Comparison of ENCODE assay signal across 23 cellular contexts in genomic region chr10:21061184-21061583, GRCh38.
"Had no signal": no experiment of that assay in that cellular context is flagged by ENCODE, and none has a peak within 500 bp of the region (broad histone marks: within the 10 kb centered on the region; RNA-seq: fewer than 3 reads in every experiment).

No MANE protein-coding gene starts in this region.

- H3K4me3 ChIP-seq: left lung, lower lobe of right lung, right atrium auricular region, skin epidermis, spleen, suprapubic skin, thoracic aorta, tibial artery, upper lobe of right lung had no signal

- H3K4me1 ChIP-seq: left lung, lower lobe of right lung, right atrium auricular region, spleen, suprapubic skin, tibial artery, upper lobe of right lung had no signal

- FAIRE-seq: urothelium cell line had no signal

- H3K36me3 ChIP-seq: left lung, lower lobe of right lung, right atrium auricular region, spleen, suprapubic skin, thoracic aorta, tibial artery, upper lobe of right lung had no signal

- H3K27ac ChIP-seq: left lung, lower lobe of right lung, right atrium auricular region, skin epidermis, spleen, suprapubic skin, thoracic aorta, tibial artery, upper lobe of right lung had no signal

- DNase-seq: hypothalamus; islet precursor cell; kidney glomerular epithelial cell; left colon; left lung; lower lobe of right lung; mammary epithelial cell; mesenchymal stem cell; naive thymus-derived CD8-positive, alpha-beta T cell; nucleus accumbens; spleen; stimulated activated CD4-positive, alpha-beta T cell treated with anti-CD3 and anti-CD28 coated beads, Interleukin-4, amount 100 ng/mL, for 24 hours; stimulated activated naive CD4-positive, alpha-beta T cell; tibial artery; trophoblast cell; upper lobe of right lung had no signal

- H3K27me3 ChIP-seq: left lung, right atrium auricular region, suprapubic skin, upper lobe of right lung had no signal

- ATAC-seq: left colon; left lung; lower lobe of right lung; naive thymus-derived CD8-positive, alpha-beta T cell; sciatic nerve; stimulated activated effector memory CD8-positive, alpha-beta T cell treated with anti-CD3 and anti-CD28 coated beads, Interleukin-12 subunit alpha, Interleukin-12 subunit beta, amount 100 ng/mL, for 72 hours; upper lobe of right lung had no signal
